24 cellular contexts compared by ENCODE assay signal in genomic region chr4:42644897-42645296, GRCh38. TPM values are rescaled to one million over a fixed set of nuclear protein-coding genes. Genes with fewer than 3 reads are reported as not detected.
"Had no signal": no experiment of that assay in that cellular context is flagged by ENCODE, and none has a peak within 500 bp of the region (broad histone marks: within the 10 kb centered on the region; RNA-seq: fewer than 3 reads in every experiment).

No MANE protein-coding gene starts in this region.

- H3K4me1 ChIP-seq: foreskin keratinocyte, right lobe of liver, testis had no signal

- H3K4me3 ChIP-seq: body of pancreas, mucosa of descending colon, pancreas, right lobe of liver, smooth muscle cell, stomach, testis, upper lobe of left lung had no signal

- H3K27me3 Mint-ChIP-seq: naive thymus-derived CD8-positive, alpha-beta T cell had no signal

- H3K27me3 ChIP-seq: body of pancreas, foreskin keratinocyte, neutrophil, pancreas, right lobe of liver, stomach, testis, upper lobe of left lung had no signal

- DNase-seq: activated CD4-positive, alpha-beta T cell treated with anti-CD3 and anti-CD28 coated beads, Interleukin-2, amount 50 U/mL, for 1 hour; activated CD8-positive, alpha-beta memory T cell treated with anti-CD3 and anti-CD28 coated beads, Interleukin-2, amount 50 U/mL, for 4 hours; activated naive CD4-positive, alpha-beta T cell treated with anti-CD3 and anti-CD28 coated beads for 36 hours; activated T-cell treated with anti-CD3 and anti-CD28 coated beads, Interleukin-2, amount 50 U/mL, for 4 hours; body of pancreas; caudate nucleus; endodermal cell; foreskin keratinocyte; hypothalamus; kidney; mesenchymal stem cell; mucosa of descending colon; naive thymus-derived CD8-positive, alpha-beta T cell; pancreas; right lobe of liver; stimulated activated CD4-positive, alpha-beta T cell treated with anti-CD3 and anti-CD28 coated beads, Interleukin-4, amount 100 ng/mL, for 1 hour; stomach; T1000; testis; upper lobe of left lung had no signal

- H3K27ac Mint-ChIP-seq: activated naive CD4-positive, alpha-beta T cell treated with anti-CD3 and anti-CD28 coated beads for 36 hours; endodermal cell had no signal

- H3K4me2 ChIP-seq: smooth muscle cell had no signal

- H3K9me3 ChIP-seq: body of pancreas, mucosa of descending colon, neutrophil, pancreas, right lobe of liver, stomach, testis, upper lobe of left lung had no signal

- H3K27ac ChIP-seq: body of pancreas, foreskin keratinocyte, neutrophil, pancreas, right lobe of liver, stomach, testis, upper lobe of left lung had no signal

- H3K9me3 Mint-ChIP-seq: activated naive CD4-positive, alpha-beta T cell treated with anti-CD3 and anti-CD28 coated beads for 36 hours; activated T-cell treated with anti-CD3 and anti-CD28 coated beads, Interleukin-2, amount 50 U/mL, for 4 hours; endodermal cell; naive thymus-derived CD8-positive, alpha-beta T cell had no signal

- FAIRE-seq: colon, kidney, pancreas had no signal

- ATAC-seq: activated CD4-positive, CD25-positive, alpha-beta regulatory T cell treated with anti-CD3 and anti-CD28 coated beads, Interleukin-2, amount 50 U/mL, for 24 hours; activated T-cell treated with anti-CD3 and anti-CD28 coated beads, Interleukin-2, amount 50 U/mL, for 4 hours; body of pancreas; foreskin keratinocyte; mucosa of descending colon; naive thymus-derived CD8-positive, alpha-beta T cell; pancreas; right lobe of liver had no signal

- H3K4me3 Mint-ChIP-seq: activated naive CD4-positive, alpha-beta T cell treated with anti-CD3 and anti-CD28 coated beads for 36 hours; activated T-cell treated with anti-CD3 and anti-CD28 coated beads, Interleukin-2, amount 50 U/mL, for 4 hours; endodermal cell had no signal

- H3K36me3 ChIP-seq: neutrophil, pancreas, right lobe of liver, stomach, upper lobe of left lung had no signal

RNA-seq across cellular contexts. Expression of gene ATP8A1, which starts 12.0 kb away (rescaled TPM):
- polyA plus RNA-seq: smooth muscle cell had no signal
